In genomic region chr7:86926732-86927131, GRCh38 we compare ENCODE assay signal across 8 cellular contexts.
DNase-seq lines count a peak whose midpoint lies in the region; TF ChIP-seq lines count a peak whose summit lies in the region.

No MANE protein-coding gene starts in this region.

- TF ChIP-seq CTCF in fibroblast of pulmonary artery (IDR thresholded peaks at IDR 0.05; ENCODE audit: low read length, missing control alignments): peak; percentile 79

- peak; percentile 48 for DNase-seq in A172 (ENCODE audit: low spot score)
- peak; percentile 80 for DNase-seq in DMS53 (lab: John Stamatoyannopoulos, UW)
- peak; percentile 72 for DNase-seq in HCEC 1CT
- DNase-seq in NCI-H1694 (lab: John Stamatoyannopoulos, UW): peak; percentile 78
- DNase-seq in T1000 (lab: John Stamatoyannopoulos, UW): peak; percentile 17
- peak; percentile 76 for DNase-seq in fibroblast of pulmonary artery (ENCODE audit: low read depth)
- DNase-seq in retina: peak; percentile 38
- no peak for DNase-seq in activated CD4-positive, CD25-positive, alpha-beta regulatory T cell treated with anti-CD3 and anti-CD28 coated beads, Interleukin-2, amount 50 U/mL, for 72 hours

- no peak overlapping the region for H3K4me3 ChIP-seq in fibroblast of pulmonary artery (replicated peaks; ENCODE audit: low read depth, low read length)
